ENCODE assay signal across 1 cellular context in the genomic region with DNA sequence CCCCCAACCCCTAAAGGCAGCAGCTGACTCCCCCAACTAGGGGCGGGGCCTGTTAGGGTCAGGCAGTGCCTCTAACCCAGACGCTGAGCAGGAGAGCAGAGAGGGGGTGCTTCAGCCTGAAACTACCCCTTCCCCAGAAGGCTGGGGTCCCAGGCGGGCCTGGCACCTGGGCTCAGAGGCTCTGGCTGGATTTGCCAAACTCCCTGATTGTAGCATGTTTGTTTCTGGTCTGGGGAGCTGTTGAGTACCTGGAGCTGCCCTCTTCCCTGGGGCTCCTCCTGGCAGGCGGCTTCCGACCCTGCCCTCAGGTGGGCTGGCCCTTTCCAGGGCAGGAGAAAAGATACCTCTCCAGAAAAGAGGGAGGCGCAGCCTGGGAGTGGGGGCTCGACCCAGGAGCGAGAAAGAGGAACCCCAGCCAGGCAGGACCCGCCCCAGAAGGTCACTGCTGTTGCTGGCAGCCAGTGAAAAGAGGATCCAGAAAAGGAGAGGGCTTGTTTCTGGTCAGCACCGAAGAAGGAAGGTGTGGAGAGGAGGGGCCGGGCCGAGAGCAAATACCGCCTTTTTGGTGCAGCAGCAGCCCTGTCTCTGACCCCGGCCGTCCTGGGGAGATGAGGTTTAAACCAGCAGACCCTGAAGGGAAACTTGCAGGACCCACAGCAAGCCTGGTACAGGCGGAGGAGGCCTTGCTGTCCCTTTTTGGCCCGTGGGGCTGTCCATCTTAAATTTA.
TF ChIP-seq lines count a peak whose summit lies in the region.

No MANE protein-coding gene starts in this region.

TF ChIP-seq in GM23338, 12 proteins besides CTCF, POLR2A, EP300 and RAD21 (continued from another document):
- TF ChIP-seq, protein P1, sequence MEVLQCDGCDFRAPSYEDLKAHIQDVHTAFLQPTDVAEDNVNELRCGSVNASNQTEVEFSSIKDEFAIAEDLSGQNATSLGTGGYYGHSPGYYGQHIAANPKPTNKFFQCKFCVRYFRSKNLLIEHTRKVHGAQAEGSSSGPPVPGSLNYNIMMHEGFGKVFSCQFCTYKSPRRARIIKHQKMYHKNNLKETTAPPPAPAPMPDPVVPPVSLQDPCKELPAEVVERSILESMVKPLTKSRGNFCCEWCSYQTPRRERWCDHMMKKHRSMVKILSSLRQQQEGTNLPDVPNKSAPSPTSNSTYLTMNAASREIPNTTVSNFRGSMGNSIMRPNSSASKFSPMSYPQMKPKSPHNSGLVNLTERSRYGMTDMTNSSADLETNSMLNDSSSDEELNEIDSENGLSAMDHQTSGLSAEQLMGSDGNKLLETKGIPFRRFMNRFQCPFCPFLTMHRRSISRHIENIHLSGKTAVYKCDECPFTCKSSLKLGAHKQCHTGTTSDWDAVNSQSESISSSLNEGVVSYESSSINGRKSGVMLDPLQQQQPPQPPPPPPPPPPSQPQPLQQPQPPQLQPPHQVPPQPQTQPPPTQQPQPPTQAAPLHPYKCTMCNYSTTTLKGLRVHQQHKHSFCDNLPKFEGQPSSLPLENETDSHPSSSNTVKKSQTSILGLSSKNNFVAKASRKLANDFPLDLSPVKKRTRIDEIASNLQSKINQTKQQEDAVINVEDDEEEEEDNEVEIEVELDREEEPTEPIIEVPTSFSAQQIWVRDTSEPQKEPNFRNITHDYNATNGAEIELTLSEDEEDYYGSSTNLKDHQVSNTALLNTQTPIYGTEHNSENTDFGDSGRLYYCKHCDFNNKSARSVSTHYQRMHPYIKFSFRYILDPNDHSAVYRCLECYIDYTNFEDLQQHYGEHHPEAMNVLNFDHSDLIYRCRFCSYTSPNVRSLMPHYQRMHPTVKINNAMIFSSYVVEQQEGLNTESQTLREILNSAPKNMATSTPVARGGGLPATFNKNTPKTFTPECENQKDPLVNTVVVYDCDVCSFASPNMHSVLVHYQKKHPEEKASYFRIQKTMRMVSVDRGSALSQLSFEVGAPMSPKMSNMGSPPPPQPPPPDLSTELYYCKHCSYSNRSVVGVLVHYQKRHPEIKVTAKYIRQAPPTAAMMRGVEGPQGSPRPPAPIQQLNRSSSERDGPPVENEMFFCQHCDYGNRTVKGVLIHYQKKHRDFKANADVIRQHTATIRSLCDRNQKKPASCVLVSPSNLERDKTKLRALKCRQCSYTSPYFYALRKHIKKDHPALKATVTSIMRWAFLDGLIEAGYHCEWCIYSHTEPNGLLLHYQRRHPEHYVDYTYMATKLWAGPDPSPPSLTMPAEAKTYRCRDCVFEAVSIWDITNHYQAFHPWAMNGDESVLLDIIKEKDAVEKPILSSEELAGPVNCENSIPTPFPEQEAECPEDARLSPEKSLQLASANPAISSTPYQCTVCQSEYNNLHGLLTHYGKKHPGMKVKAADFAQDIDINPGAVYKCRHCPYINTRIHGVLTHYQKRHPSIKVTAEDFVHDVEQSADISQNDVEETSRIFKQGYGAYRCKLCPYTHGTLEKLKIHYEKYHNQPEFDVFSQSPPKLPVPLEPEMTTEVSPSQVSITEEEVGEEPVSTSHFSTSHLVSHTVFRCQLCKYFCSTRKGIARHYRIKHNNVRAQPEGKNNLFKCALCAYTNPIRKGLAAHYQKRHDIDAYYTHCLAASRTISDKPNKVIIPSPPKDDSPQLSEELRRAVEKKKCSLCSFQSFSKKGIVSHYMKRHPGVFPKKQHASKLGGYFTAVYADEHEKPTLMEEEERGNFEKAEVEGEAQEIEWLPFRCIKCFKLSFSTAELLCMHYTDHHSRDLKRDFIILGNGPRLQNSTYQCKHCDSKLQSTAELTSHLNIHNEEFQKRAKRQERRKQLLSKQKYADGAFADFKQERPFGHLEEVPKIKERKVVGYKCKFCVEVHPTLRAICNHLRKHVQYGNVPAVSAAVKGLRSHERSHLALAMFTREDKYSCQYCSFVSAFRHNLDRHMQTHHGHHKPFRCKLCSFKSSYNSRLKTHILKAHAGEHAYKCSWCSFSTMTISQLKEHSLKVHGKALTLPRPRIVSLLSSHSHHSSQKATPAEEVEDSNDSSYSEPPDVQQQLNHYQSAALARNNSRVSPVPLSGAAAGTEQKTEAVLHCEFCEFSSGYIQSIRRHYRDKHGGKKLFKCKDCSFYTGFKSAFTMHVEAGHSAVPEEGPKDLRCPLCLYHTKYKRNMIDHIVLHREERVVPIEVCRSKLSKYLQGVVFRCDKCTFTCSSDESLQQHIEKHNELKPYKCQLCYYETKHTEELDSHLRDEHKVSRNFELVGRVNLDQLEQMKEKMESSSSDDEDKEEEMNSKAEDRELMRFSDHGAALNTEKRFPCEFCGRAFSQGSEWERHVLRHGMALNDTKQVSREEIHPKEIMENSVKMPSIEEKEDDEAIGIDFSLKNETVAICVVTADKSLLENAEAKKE (CRISPR knock-in tag; IDR thresholded peaks at IDR 0.05), result no peak
- TF ChIP-seq ZNF331 (CRISPR knock-in tag; IDR thresholded peaks at IDR 0.05; ENCODE audit: low read depth), result no peak
